11 cellular contexts compared by ENCODE assay signal in the genomic region with DNA sequence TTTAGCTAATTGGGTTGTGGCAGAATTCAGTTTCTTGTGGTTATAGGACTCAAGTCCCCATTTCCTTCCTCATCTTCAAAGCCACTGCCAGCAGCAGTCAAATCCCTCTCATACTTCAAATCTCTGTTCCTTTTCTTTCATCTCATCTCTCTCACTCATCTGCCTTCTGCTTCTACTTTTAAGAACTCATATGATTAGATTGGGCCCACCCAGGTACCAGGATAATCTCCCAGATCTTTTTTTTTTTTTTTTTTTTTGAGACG. TPM values are rescaled to one million over a fixed set of nuclear protein-coding genes. Genes with fewer than 3 reads are reported as not detected.
A peak's percentile ranks its signal among the peaks of the same experiment; 100 is the strongest.
DNase-seq lines count a peak whose midpoint lies in the region; ATAC-seq, FAIRE-seq and TF ChIP-seq lines count a peak whose summit lies in the region.
"Had no signal": no experiment of that assay in that cellular context is flagged by ENCODE, and none has a peak within 500 bp of the region (broad histone marks: within the 10 kb centered on the region; RNA-seq: fewer than 3 reads in every experiment).

No MANE protein-coding gene starts in this region.

- FAIRE-seq in GM12878 (lab: Jason Lieb, UNC) = no peak

- TF ChIP-seq CTCF in GM12878 (IDR thresholded peaks at IDR 0.05 in 2 of 3, conservative IDR thresholded peaks at IDR 0.05 in 1 of 3; ENCODE audit: control insufficient read depth in 2 of 3, extremely low read depth in 1 of 3, insufficient read depth in 1 of 3, low read depth in 3 of 3, low read length in 3 of 3) (no peak), stomach (IDR thresholded peaks at IDR 0.05) (no peak)

- TF ChIP-seq EP300 in GM12878 (IDR thresholded peaks at IDR 0.05; ENCODE audit: borderline replicate concordance in 1 of 2, control insufficient read depth in 1 of 2, low read depth in 2 of 2, low read length in 2 of 2) = peak; percentile 28 to 70; a peak in 1 of 4 replicates
- TF ChIP-seq EP300 in stomach (IDR thresholded peaks at IDR 0.05) = no peak

- H3K9me3 ChIP-seq in GM12878 (replicated peaks; ENCODE audit: control insufficient read depth, insufficient read depth, low read length) (peaks cover 5% of the 10 kb centered on the region), stomach (no peaks in the 10 kb centered on the region)
- H3K9me3 ChIP-seq: Peyer's patch had no signal

- TF ChIP-seq RAD21 in GM12878 (IDR thresholded peaks at IDR 0.05; ENCODE audit: insufficient read depth, low read depth, low read length) = no peak

- BruUV-seq in GM12878 (replicated peaks; lab: Mats Ljungman, UMichigan) = no TSS peak

- no peaks in the 10 kb centered on the region for H3K36me3 ChIP-seq in GM12878 (ENCODE audit: control insufficient read depth in 2 of 2, insufficient read depth in 2 of 2, low read length in 1 of 2)
- no peaks in the 10 kb centered on the region for H3K36me3 ChIP-seq in stomach
- H3K36me3 ChIP-seq: cardiac muscle cell, Peyer's patch had no signal

- intact Hi-C loops in GM12878 (cut with micrococcal nuclease; ENCODE audit: unreplicated experiment) (loop anchor here (1.0 kb wide), 3 partner anchors 8 to 34 kb away; a partner anchor contains a TSS), stomach (cut with DNase I; ENCODE audit: low total_unique reads) (no loop called here)

- H3K79me2 ChIP-seq in GM12878 (ENCODE audit: control insufficient read depth, insufficient read depth, low read length) = peaks cover 10% of the 10 kb centered on the region

- in situ Hi-C loops in GM12878 (cut with MboI) = no loop called here

- H4K20me1 ChIP-seq in GM12878 (ENCODE audit: control insufficient read depth, insufficient read depth) = no peaks in the 10 kb centered on the region

- peak; percentile 84 for DNase-seq in GM12878 (ENCODE audit: low read depth, low spot score)
- no peak for DNase-seq in activated CD4-positive, CD25-positive, alpha-beta regulatory T cell (lab: John Stamatoyannopoulos, UW)
- DNase-seq in stomach = no peak
- DNase-seq in NCI-H2171 treated with DMSO at 0.1 percent for 48 hours (lab: John Stamatoyannopoulos, UW) = no peak

- SMC1A ChIA-PET in GM12878 (lab: Charles Lee; ENCODE audit: uncharacterized antibody, unreplicated experiment) = interaction anchor here (0.7 to 4.0 kb wide), 6 partner anchors 27 to 245 kb away, joined by 3 to 15 read pairs (median 3); a partner anchor contains a TSS

- H3K4me3 ChIP-seq in GM12878 = no peak overlapping the region
- H3K4me3 ChIP-seq in stomach = no peak overlapping the region
- H3K4me3 ChIP-seq: cardiac muscle cell, lung, Peyer's patch had no signal

- H3K27me3 ChIP-seq in GM12878 (replicated peaks in 1 of 2; ENCODE audit: control insufficient read depth in 2 of 2, insufficient read depth in 2 of 2, low read length in 1 of 2) (no peaks in the 10 kb centered on the region), stomach (no peaks in the 10 kb centered on the region)
- H3K27me3 ChIP-seq: cardiac muscle cell, Peyer's patch had no signal

- H3K4me2 ChIP-seq in GM12878 (ENCODE audit: control insufficient read depth, insufficient read depth) = peak overlapping the region; percentile 100; the same call in 1 of the 2 replicates

- POLR2A ChIA-PET in GM12878 (lab: Charles Lee) = interaction anchor here (0.6 to 1.3 kb wide), 5 partner anchors 24 to 407 kb away, joined by 3 to 9 read pairs (median 4); no protein-coding TSS in a partner anchor

- peak; percentile 68 for ATAC-seq in GM18499 (IDR thresholded peaks at IDR 0.05; ENCODE audit: insufficient read depth, unreplicated experiment)
- peak; percentile 42 for ATAC-seq in GM21528 (IDR thresholded peaks at IDR 0.05; ENCODE audit: low FRiP score, unreplicated experiment)
- peak; percentile 28 for ATAC-seq in HG03575 (IDR thresholded peaks at IDR 0.05; ENCODE audit: extremely low read depth, insufficient number of reproducible peaks, low FRiP score, unreplicated experiment)
- ATAC-seq in GM12878 = peak; percentile 69
- ATAC-seq in SK-N-SH treated with all-trans-retinoic acid at 6 μM for 48 hours = no peak

- RAD21 ChIA-PET in GM12878 (lab: Charles Lee; ENCODE audit: unreplicated experiment) = interaction anchor here (0.9 to 1.1 kb wide), 5 partner anchors 13 to 69 kb away, joined by 3 to 5 read pairs (median 3); a partner anchor contains a TSS

- CTCF ChIA-PET in GM12878 (lab: Yijun Ruan, JAX) = interaction anchor here (0.8 to 1.6 kb wide), 4 partner anchors 12 to 42 kb away, joined by 3 to 5 read pairs (median 4); no protein-coding TSS in a partner anchor

- no peak overlapping the region for H2AFZ ChIP-seq in GM12878 (ENCODE audit: control insufficient read depth, low read depth, low read length)

- H3K27ac ChIP-seq in GM12878 (ENCODE audit: control insufficient read depth, insufficient read depth) (peak overlapping the region; percentile 85), stomach (peak overlapping the region in 1 of 5 donors; percentile 36)
- H3K27ac ChIP-seq: cardiac muscle cell had no signal

- TF ChIP-seq POLR2A in GM12878 (IDR thresholded peaks at IDR 0.05; ENCODE audit: low read depth, low read length) = no peak
- TF ChIP-seq POLR2A in stomach (IDR thresholded peaks at IDR 0.05) = no peak

- H3K4me1 ChIP-seq in GM12878 (ENCODE audit: control insufficient read depth, insufficient read depth, low read length) = peaks cover 56% of the 10 kb centered on the region
- H3K4me1 ChIP-seq in stomach = peaks cover 0 to 19% (median 0%) of the 10 kb centered on the region in 4 donors

- WGBS in GM12878 (ENCODE audit: insufficient coverage, insufficient replicate concordance, low lambda C conversion rate, missing lambda C conversion rate) = no CpG with 5 or more reads among the region's 1 CpG
- 57 to 100% (median 76%) methylated on average over 1 of the region's 1 CpG; no CpG with 5 or more reads in 1 of the 5 donors for WGBS in stomach, 5 donors

- H3K9ac ChIP-seq in GM12878 (ENCODE audit: control insufficient read depth, insufficient read depth, low read length) = peak overlapping the region; percentile 68; the same call in 1 of the 2 replicates

TF ChIP-seq in GM12878, 131 proteins besides CTCF, POLR2A, EP300 and RAD21 (continues in another document):
- TF ChIP-seq IKZF2 (IDR thresholded peaks at IDR 0.05) (peak; percentile 85 to 87), STAT1 (conservative IDR thresholded peaks at IDR 0.05) (no peak), MTA3 (IDR thresholded peaks at IDR 0.05; ENCODE audit: borderline replicate concordance, low read length) (0 out of 2 replicates have a peak, but pooled peaks have one; percentile 75), RUNX3 (IDR thresholded peaks at IDR 0.05; ENCODE audit: low read length) (peak; percentile 97)

RNA-seq across cellular contexts. Expression of a gene that starts 8.0 kb away (rescaled TPM):
- total RNA-seq in GM12878 (2013; cell fraction: nucleolus; rRNA removed) = 20.2 and 25.9 TPM in 2 replicates
- total RNA-seq in GM12878 (2014; rRNA removed) (54.8 and 61.3 TPM in 2 replicates), GM12878 (2014; rRNA removed; fragmentation: Illumina TruSeq; extraction: Trizol) (28.6 and 30.5 TPM in 2 replicates), GM12878 (2021) (56.2 and 61.2 TPM in 2 replicates), stomach (100 to 1,000 TPM in 1 of 5 donors, 10 to 100 TPM in 4; 18.8 to 102 (median 65.9) TPM)
- 14.3 TPM for polyA plus RNA-seq in GM12878 (2011; ENCODE audit: low read depth)
- polyA plus RNA-seq in GM12878 (2011; rRNA removed) (104 and 131 TPM in 2 replicates), GM12878 (2014; fragmentation: Illumina TruSeq; extraction: Trizol) (46.9 and 50.1 TPM in 2 replicates), GM12878 (2014; fragmentation: Nextera tagmentation; extraction: Ambion mirVana) (100 to 1,000 TPM; 196 to 211 TPM), GM12878 (2014; rRNA removed) (95.3 and 96.8 TPM in 2 replicates), GM12878 (2016; fragmentation: Nextera tagmentation; extraction: Ambion mirVana) (100 to 1,000 TPM; 188 to 204 TPM), stomach (10 to 100 TPM; 24.7 to 45.0 (median 35.7) TPM)
- 79.5 and 146 TPM in 2 replicates for polyA plus RNA-seq in GM12878 (2011; cell fraction: cytosol; rRNA removed)
- polyA plus RNA-seq in GM12878 (2011; cell fraction: nucleus; rRNA removed) = 55.7 and 70.0 TPM in 2 replicates
- polyA plus RNA-seq in GM12878 (2012) = 39.0 and 40.3 TPM in 2 replicates
- polyA minus RNA-seq in GM12878 (2011; rRNA and poly(A)+ RNA removed) = 114 and 115 TPM in 2 replicates
- polyA minus RNA-seq in GM12878 (2011; cell fraction: cytosol; rRNA and poly(A)+ RNA removed) = 38.6 and 40.8 TPM in 2 replicates
- polyA minus RNA-seq in GM12878 (2011; cell fraction: nucleus; rRNA and poly(A)+ RNA removed) = 29.9 and 53.7 TPM in 2 replicates

RNA-seq across cellular contexts. Expression of a gene that starts 46.6 kb away (rescaled TPM):
- 124 and 133 TPM in 2 replicates for total RNA-seq in GM12878 (2013; cell fraction: nucleolus; rRNA removed)
- total RNA-seq in GM12878 (2014; rRNA removed) (49.6 and 51.7 TPM in 2 replicates), GM12878 (2014; rRNA removed; fragmentation: Illumina TruSeq; extraction: Trizol) (59.3 and 61.8 TPM in 2 replicates), GM12878 (2021) (81.6 and 82.2 TPM in 2 replicates), stomach (10 to 100 TPM in 3 of 5 donors, 1 to 10 TPM in 2; 5.5 to 61.3 (median 26.8) TPM)
- 21.7 TPM for polyA plus RNA-seq in GM12878 (2011; ENCODE audit: low read depth)
- polyA plus RNA-seq in GM12878 (2011; rRNA removed) (34.7 and 51.7 TPM in 2 replicates), GM12878 (2014; fragmentation: Illumina TruSeq; extraction: Trizol) (43.8 and 54.2 TPM in 2 replicates), GM12878 (2014; fragmentation: Nextera tagmentation; extraction: Ambion mirVana) (10 to 100 TPM; 23.4 to 25.3 TPM), GM12878 (2014; rRNA removed) (30.6 and 34.6 TPM in 2 replicates), GM12878 (2016; fragmentation: Nextera tagmentation; extraction: Ambion mirVana) (10 to 100 TPM; 51.0 to 55.1 TPM), stomach (1 to 10 TPM; 5.3 to 7.9 (median 6.2) TPM)
- polyA plus RNA-seq in GM12878 (2011; cell fraction: cytosol; rRNA removed) = 20.5 and 25.7 TPM in 2 replicates
- polyA plus RNA-seq in GM12878 (2011; cell fraction: nucleus; rRNA removed) = 16.9 and 19.4 TPM in 2 replicates
- polyA plus RNA-seq in GM12878 (2012) = 25.6 and 28.8 TPM in 2 replicates
- 57.8 and 67.6 TPM in 2 replicates for polyA minus RNA-seq in GM12878 (2011; rRNA and poly(A)+ RNA removed)
- polyA minus RNA-seq in GM12878 (2011; cell fraction: cytosol; rRNA and poly(A)+ RNA removed) = 18.4 and 18.5 TPM in 2 replicates
- 50.8 and 62.6 TPM in 2 replicates for polyA minus RNA-seq in GM12878 (2011; cell fraction: nucleus; rRNA and poly(A)+ RNA removed)
